ENCODE assay signal across 10 cellular contexts in the genomic region with DNA sequence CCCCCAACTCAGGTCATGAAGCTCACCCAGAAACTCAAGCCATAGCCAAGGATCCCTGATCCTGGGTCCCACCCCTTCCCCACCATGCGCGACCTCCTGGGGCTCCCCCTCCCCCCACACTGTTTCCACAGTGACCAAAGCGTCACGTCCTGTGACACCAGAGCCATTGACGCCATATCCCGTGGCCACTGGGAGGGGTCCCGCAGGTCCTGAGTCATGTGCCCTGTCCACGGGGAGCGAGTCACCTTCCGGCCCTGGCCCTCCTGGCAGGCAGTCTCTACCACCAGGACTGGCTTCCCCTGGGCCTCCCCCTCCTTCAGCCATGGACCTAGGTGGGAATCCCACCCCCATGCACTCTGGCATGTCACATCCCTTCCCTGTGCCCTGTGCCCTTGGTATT. TPM values are rescaled to one million over a fixed set of nuclear protein-coding genes. Genes with fewer than 3 reads are reported as not detected.
DNase-seq lines count a peak whose midpoint lies in the region; ATAC-seq and TF ChIP-seq lines count a peak whose summit lies in the region.
"Had no signal": no experiment of that assay in that cellular context is flagged by ENCODE, and none has a peak within 500 bp of the region (broad histone marks: within the 10 kb centered on the region; RNA-seq: fewer than 3 reads in every experiment).

No MANE protein-coding gene starts in this region.

- H2BK5ac ChIP-seq in H9 (ENCODE audit: insufficient read length, low read length) = no peak overlapping the region

- no peak overlapping the region for H4K5ac ChIP-seq in H9 (ENCODE audit: insufficient read length, low read depth, low read length)

- peaks cover 5% of the 10 kb centered on the region; the same call in 1 of the 2 replicates for H3K4me1 ChIP-seq in H9 (ENCODE audit: insufficient read depth, low read length)
- peaks cover 75% of the 10 kb centered on the region for H3K4me1 ChIP-seq in left ventricle myocardium inferior

- no peak overlapping the region for H3T11ph ChIP-seq in H9 (ENCODE audit: low read length)

- ATAC-seq in HG02852 (IDR thresholded peaks at IDR 0.05; ENCODE audit: unreplicated experiment) = no peak
- ATAC-seq: activated CD4-positive, alpha-beta T cell treated with anti-CD3 and anti-CD28 coated beads for 36 hours had no signal

- no peak overlapping the region for H2BK20ac ChIP-seq in H9 (ENCODE audit: low read depth, low read length, poor library complexity, severe bottlenecking)

- H3K27ac ChIP-seq in H9 (ENCODE audit: insufficient read length, low read depth, low read length) (no peak overlapping the region), angular gyrus (ENCODE audit: low read depth, low read length) (peak overlapping the region; percentile 58), left ventricle myocardium inferior (replicated peaks) (peak overlapping the region; percentile 88), skin epidermis (peak overlapping the region in 12 of 21 experiments; percentile 24 to 81 (median 71))

- intact Hi-C loops in left ventricle myocardium inferior (cut with micrococcal nuclease) = no loop called here

- no peak overlapping the region; the same call in 1 of the 2 replicates for H3K14ac ChIP-seq in H9 (ENCODE audit: insufficient read depth, low read length)

- no peak overlapping the region for H3K23ac ChIP-seq in H9 (ENCODE audit: insufficient read length, low read depth, low read length)

- WGBS in H9 (ENCODE audit: extremely low coverage, insufficient read length, low lambda C conversion rate) = no CpG with 5 or more reads among the region's 10 CpGs

- no peak overlapping the region for H4K91ac ChIP-seq in H9 (ENCODE audit: insufficient read length, low read depth, low read length)

- no peak overlapping the region for H4K8ac ChIP-seq in H9 (replicated peaks; ENCODE audit: insufficient read length, low read depth, low read length)

- H3K9me3 ChIP-seq in H9 (ENCODE audit: control insufficient read depth, low read depth, low read length) (no peaks in the 10 kb centered on the region), left ventricle myocardium inferior (replicated peaks) (no peaks in the 10 kb centered on the region)

- H3K36me3 Mint-ChIP-seq in H9 (ENCODE audit: insufficient read depth in 1 of 3, low read depth in 3 of 3) = peaks cover 4 to 18% (median 5%) of the 10 kb centered on the region in 3 experiments

- H2AFZ ChIP-seq in H9 (ENCODE audit: low read length) = no peak overlapping the region

- TF ChIP-seq CTCF in H9 (conservative IDR thresholded peaks at IDR 0.05) = no peak
- TF ChIP-seq CTCF in left ventricle myocardium inferior (IDR thresholded peaks at IDR 0.05; ENCODE audit: borderline replicate concordance) = no peak

- no peak overlapping the region for H3K56ac ChIP-seq in H9 (ENCODE audit: insufficient read length, low read depth, low read length)

- no peaks in the 10 kb centered on the region for H3K79me1 ChIP-seq in H9 (ENCODE audit: insufficient read depth, low read depth, low read length, poor library complexity, severe bottlenecking)

- no peak for DNase-seq in H9
- peak; percentile 55 for DNase-seq in left ventricle myocardium inferior
- no peak for DNase-seq in ureter (ENCODE audit: low spot score)
- DNase-seq in stimulated activated naive CD4-positive, alpha-beta T cell (lab: John Stamatoyannopoulos, UW) = no peak
- DNase-seq in NCI-H524 (lab: John Stamatoyannopoulos, UW) = no peak
- DNase-seq: activated CD4-positive, alpha-beta T cell treated with anti-CD3 and anti-CD28 coated beads for 36 hours; stimulated activated CD4-positive, alpha-beta T cell treated with anti-CD3 and anti-CD28 coated beads, Interleukin-4, amount 100 ng/mL, for 1 hour had no signal

- H2BK12ac ChIP-seq in H9 (ENCODE audit: insufficient read length, low read depth, low read length) = no peak overlapping the region

- no peak overlapping the region for H2BK15ac ChIP-seq in H9 (ENCODE audit: low read depth, low read length)

- no peak overlapping the region for H3K9ac ChIP-seq in H9 (ENCODE audit: extremely low read depth, insufficient read length, low read length)

- H4K20me1 ChIP-seq in H9 (ENCODE audit: control insufficient read depth, insufficient read depth, insufficient read length) = no peaks in the 10 kb centered on the region

- no peaks in the 10 kb centered on the region for H3K27me3 Mint-ChIP-seq in H9 (ENCODE audit: low read depth)
- H3K27me3 Mint-ChIP-seq: activated CD4-positive, alpha-beta T cell treated with anti-CD3 and anti-CD28 coated beads for 36 hours had no signal

- H3K4me3 Mint-ChIP-seq in H9 = no peak overlapping the region; a peak in 1 of 5 replicates
- H3K4me3 Mint-ChIP-seq: activated CD4-positive, alpha-beta T cell treated with anti-CD3 and anti-CD28 coated beads for 36 hours had no signal

- H2BK120ac ChIP-seq in H9 (ENCODE audit: low read depth, low read length, poor library complexity, severe bottlenecking) = no peak overlapping the region

- H3K4me1 Mint-ChIP-seq in H9 = peaks cover 27 to 41% of the 10 kb centered on the region in 2 experiments

- peak overlapping the region in 2 of 3 experiments; percentile 27 to 87; a peak in 2 of 7 replicates for H3K27ac Mint-ChIP-seq in H9
- H3K27ac Mint-ChIP-seq: activated CD4-positive, alpha-beta T cell treated with anti-CD3 and anti-CD28 coated beads for 36 hours had no signal

- no peaks in the 10 kb centered on the region for H3K27me3 ChIP-seq in H9 (ENCODE audit: insufficient read depth, low read length)
- no peaks in the 10 kb centered on the region for H3K27me3 ChIP-seq in left ventricle myocardium inferior (ENCODE audit: low read depth)

- peaks cover 6% of the 10 kb centered on the region for H3K36me3 ChIP-seq in left ventricle myocardium inferior

- H3K4ac ChIP-seq in H9 (ENCODE audit: low read depth, low read length) = no peak overlapping the region

- H3K23me2 ChIP-seq in H9 (ENCODE audit: insufficient read length, low read depth, low read length, poor library complexity, severe bottlenecking) = no peaks in the 10 kb centered on the region

- H3K4me2 ChIP-seq in H9 (ENCODE audit: insufficient read depth, insufficient read length, low read length) = no peak overlapping the region

- H2AK5ac ChIP-seq in H9 (ENCODE audit: insufficient read length, low read length) = no peak overlapping the region

- no peaks in the 10 kb centered on the region for H3K79me2 ChIP-seq in H9 (ENCODE audit: insufficient read depth, low read length)

- H3K9me3 Mint-ChIP-seq in H9 = no peaks in the 10 kb centered on the region

- H3K4me3 ChIP-seq in left ventricle myocardium inferior (no peak overlapping the region), skin epidermis (no peak overlapping the region)

- no peak overlapping the region for H3K18ac ChIP-seq in H9 (ENCODE audit: insufficient read length, low read depth, low read length)

RNA-seq across cellular contexts. Expression of a gene that starts 15.6 kb away (rescaled TPM):
- 11.9 and 14.3 TPM in 2 replicates for total RNA-seq in H9 (2021)
- total RNA-seq in left ventricle myocardium inferior = 10.2 TPM
- total RNA-seq in ureter = 132 TPM

RNA-seq across cellular contexts. Expression of a gene that starts 20.7 kb away (rescaled TPM):
- 0.18 TPM in 1 of 2 replicates, not detected in the other for total RNA-seq in H9 (2021)
- not detected for total RNA-seq in left ventricle myocardium inferior
- total RNA-seq in ureter = not detected

RNA-seq across cellular contexts. Expression of a gene that starts 34.4 kb away (rescaled TPM):
- total RNA-seq in H9 (2021) (1.4 and 3.2 TPM in 2 replicates), left ventricle myocardium inferior (10.4 TPM), ureter (0.34 TPM)
